ENCODE assay signal across 8 cellular contexts in genomic region chr2:42086500-42086953, GRCh38. TPM values are rescaled to one million over a fixed set of nuclear protein-coding genes. Genes with fewer than 3 reads are reported as not detected.
A peak's percentile ranks its signal among the peaks of the same experiment; 100 is the strongest.
DNase-seq lines count a peak whose midpoint lies in the region; ATAC-seq, FAIRE-seq and TF ChIP-seq lines count a peak whose summit lies in the region.

No MANE protein-coding gene starts in this region.

- FAIRE-seq in GM18507 (lab: Jason Lieb, UNC) (peak; percentile 65), keratinocyte (lab: Jason Lieb, UNC) (peak; percentile 86)

- H2AFZ ChIP-seq in mammary epithelial cell (ENCODE audit: low read depth, low read length) (no peak overlapping the region), keratinocyte (ENCODE audit: control insufficient read depth, low read length) (no peak overlapping the region)

- CTCF ChIA-PET in BJ (lab: Yijun Ruan, JAX) (interaction anchor here (0.5 to 13.0 kb wide), 24 partner anchors 9 to 275 kb away, joined by 3 to 422 read pairs (median 6); partner anchors contain the start of gene COX7A2L), RWPE1 (lab: Yijun Ruan, JAX) (interaction anchor here (0.6 to 8.4 kb wide), 12 partner anchors 24 to 1799 kb away, joined by 3 to 102 read pairs (median 4); no protein-coding TSS in a partner anchor), mammary epithelial cell (lab: Charles Lee; ENCODE audit: low non-redundant PET) (interaction anchor here (0.7 kb wide), 1 partner anchor 233 kb away, joined by 3 read pairs; no protein-coding TSS in a partner anchor)

- DNase-seq in BJ (ENCODE audit: low read depth) (no peak), GM18507 (ENCODE audit: extremely low spot score, insufficient read length, low read depth) (no peak), LHCN-M2 (ENCODE audit: low read depth) (peak; percentile 59), RWPE1 (ENCODE audit: low spot score) (peak; percentile 59), mammary epithelial cell (peak; percentile 46), keratinocyte (ENCODE audit: low read depth, low spot score) (no peak), substantia nigra (lab: John Stamatoyannopoulos, UW) (peak in 33 of 49 donors; percentile 12 to 69 (median 40))

- H3K79me2 ChIP-seq in mammary epithelial cell (ENCODE audit: insufficient read depth, low read length) (no peaks in the 10 kb centered on the region), keratinocyte (ENCODE audit: control insufficient read depth, insufficient read depth, low read length) (no peaks in the 10 kb centered on the region)

- H3K4me2 ChIP-seq in mammary epithelial cell (ENCODE audit: insufficient read depth, low read depth, low read length) (no peak overlapping the region), keratinocyte (ENCODE audit: control insufficient read depth, extremely low read depth, insufficient read depth, low read depth, low read length) (no peak overlapping the region)

- peaks cover 1% of the 10 kb centered on the region for H3K4me1 ChIP-seq in mammary epithelial cell (ENCODE audit: insufficient read depth, low read length)
- H3K4me1 ChIP-seq in keratinocyte (ENCODE audit: control insufficient read depth, extremely low read depth, insufficient read depth, low read length) = peaks cover 4% of the 10 kb centered on the region

- no peaks in the 10 kb centered on the region for H3K9me1 ChIP-seq in keratinocyte (ENCODE audit: control insufficient read depth, extremely low read depth, insufficient read depth, low read length)

- H3K9ac ChIP-seq in mammary epithelial cell (ENCODE audit: insufficient read depth, low read length) = no peak overlapping the region
- H3K9ac ChIP-seq in keratinocyte (ENCODE audit: control insufficient read depth, extremely low read depth, insufficient read depth, low read length) = no peak overlapping the region

- BruUV-seq in mammary epithelial cell (replicated peaks; lab: Mats Ljungman, UMichigan) = no TSS peak

- H3K9me3 ChIP-seq in mammary epithelial cell (replicated peaks; ENCODE audit: insufficient read depth, low read length) (no peaks in the 10 kb centered on the region), keratinocyte (ENCODE audit: control insufficient read depth, low read depth, low read length) (no peaks in the 10 kb centered on the region)

- no peaks in the 10 kb centered on the region for H3K36me3 ChIP-seq in BJ (ENCODE audit: control insufficient read depth, insufficient read depth, low read length)
- no peaks in the 10 kb centered on the region for H3K36me3 ChIP-seq in mammary epithelial cell (ENCODE audit: insufficient read depth, low read length)
- no peaks in the 10 kb centered on the region for H3K36me3 ChIP-seq in keratinocyte (ENCODE audit: control insufficient read depth in 2 of 2, extremely low read depth in 1 of 2, insufficient read depth in 2 of 2, low read length in 2 of 2)

- TF ChIP-seq CTCF in BJ (IDR thresholded peaks at IDR 0.05; ENCODE audit: insufficient read depth, low read depth, low read length) (peak; percentile 70), RWPE1 (conservative IDR thresholded peaks at IDR 0.05; ENCODE audit: low read depth) (peak; percentile 64), mammary epithelial cell (conservative IDR thresholded peaks at IDR 0.05 in 1 of 2, IDR thresholded peaks at IDR 0.05 in 1 of 2; ENCODE audit: extremely low read depth in 1 of 2, insufficient read depth in 1 of 2, low read depth in 1 of 2, low read length in 2 of 2) (peak; percentile 62 to 72), keratinocyte (optimal IDR thresholded peaks at IDR 0.05 in 1 of 3, IDR thresholded peaks at IDR 0.05 in 1 of 3, conservative IDR thresholded peaks at IDR 0.05 in 1 of 3; ENCODE audit: extremely low read depth in 1 of 3, insufficient read depth in 2 of 3, low read length in 3 of 3) (peak; percentile 66 to 73 (median 67))

- no peaks in the 10 kb centered on the region for H4K20me1 ChIP-seq in mammary epithelial cell (ENCODE audit: insufficient read depth, low read length)
- no peaks in the 10 kb centered on the region for H4K20me1 ChIP-seq in keratinocyte (ENCODE audit: control insufficient read depth, extremely low read depth, insufficient read depth, low read length)

- H3K27me3 ChIP-seq in BJ (ENCODE audit: control insufficient read depth, insufficient read depth, low read length) (peaks cover 2% of the 10 kb centered on the region; the same call in 1 of the 2 replicates), mammary epithelial cell (ENCODE audit: insufficient read depth, low read length) (no peaks in the 10 kb centered on the region), keratinocyte (ENCODE audit: control insufficient read depth, extremely low read depth, insufficient read depth, low read length) (no peaks in the 10 kb centered on the region)

- dilution Hi-C loops in mammary epithelial cell (cut with HindIII; ENCODE audit: low sequenced_read_pairs) = loop anchor here (5.0 kb wide), 1 partner anchor 229 kb away; no protein-coding TSS in a partner anchor
- dilution Hi-C loops in keratinocyte (cut with MboI; ENCODE audit: extremely low pct_ligation_motif_present, low sequenced_read_pairs) = loop anchor here (25.0 kb wide), 1 partner anchor 224 kb away; no protein-coding TSS in a partner anchor

- POLR2A ChIA-PET in BJ (lab: Charles Lee) = no interaction called here
- POLR2A ChIA-PET in RWPE1 (lab: Yijun Ruan, JAX; ENCODE audit: low non-redundant PET) = no interaction called here

- H3K4me3 ChIP-seq in BJ (ENCODE audit: low read depth, low read length) = no peak overlapping the region
- no peak overlapping the region for H3K4me3 ChIP-seq in mammary epithelial cell (replicated peaks in 1 of 3; ENCODE audit: insufficient read depth in 1 of 3, low read depth in 2 of 3, low read length in 3 of 3)
- no peak overlapping the region for H3K4me3 ChIP-seq in keratinocyte (ENCODE audit: control insufficient read depth in 2 of 3, extremely low read depth in 1 of 3, insufficient read depth in 2 of 3, low read depth in 1 of 3, low read length in 3 of 3)

- no peak for ATAC-seq in HG03108 (IDR thresholded peaks at IDR 0.05; ENCODE audit: unreplicated experiment)

- in situ Hi-C loops in mammary epithelial cell (cut with MboI; ENCODE audit: low sequenced_read_pairs in 2 of 2) = loop anchor here in 1 of 2 donors (5.0 kb wide), 1 partner anchor 234 kb away; no protein-coding TSS in a partner anchor

- intact Hi-C loops in mammary epithelial cell (cut with micrococcal nuclease) = loop anchor here (1.0 kb wide), 2 partner anchors 217 to 233 kb away; no protein-coding TSS in a partner anchor

- H3K27ac ChIP-seq in RWPE1 (no peak overlapping the region), mammary epithelial cell (ENCODE audit: insufficient read depth, low read depth, low read length) (no peak overlapping the region), keratinocyte (ENCODE audit: control insufficient read depth, insufficient read depth, low read length) (no peak overlapping the region), substantia nigra (ENCODE audit: low read depth, low read length, poor library complexity, severe bottlenecking) (no peak overlapping the region)

- WGBS in mammary epithelial cell (ENCODE audit: low coverage, missing lambda C conversion rate) = 18% methylated on average over 6 of the region's 6 CpGs

RNA-seq across cellular contexts. Expression of gene PKDCC, which starts 38.7 kb away (rescaled TPM):
- polyA plus RNA-seq in BJ (2011; rRNA removed) (3.0 and 6.6 TPM in 2 replicates), mammary epithelial cell (not detected), keratinocyte (0.05 to 0.12 TPM in 2 of 3 replicates, not detected in the other)
- polyA minus RNA-seq in BJ (2011; rRNA and poly(A)+ RNA removed) = 4.9 and 7.2 TPM in 2 replicates
- total RNA-seq in LHCN-M2 (2014; rRNA removed) (5.7 and 7.1 TPM in 2 replicates), mammary epithelial cell (under 1 TPM in 1 of 2 donors, not detected in 1; 0.17 TPM)
- polyA plus RNA-seq in LHCN-M2 (2012) = 4.2 TPM
- polyA minus RNA-seq in mammary epithelial cell (not detected), keratinocyte (not detected in 3 replicates)
- polyA plus RNA-seq in keratinocyte (2011; ENCODE audit: low read depth) = not detected
- not detected in 2 replicates for polyA plus RNA-seq in keratinocyte (2011; cell fraction: cytosol; rRNA removed)
- polyA plus RNA-seq in keratinocyte (2011; cell fraction: nucleus; rRNA removed) = 0.13 and 0.20 TPM in 2 replicates
- not detected in 2 replicates for polyA plus RNA-seq in keratinocyte (2012; ENCODE audit: low replicate concordance)
- not detected for polyA minus RNA-seq in keratinocyte (2011; cell fraction: cytosol; rRNA and poly(A)+ RNA removed)
- 0.63 TPM in 1 of 2 replicates, not detected in the other for polyA minus RNA-seq in keratinocyte (2011; cell fraction: nucleus; rRNA and poly(A)+ RNA removed)

Comparison
In these comparisons a context has a peak if more than half of its experiments do, and no peak if none do; other contexts are left out.
1. DNase-seq: peak in LHCN-M2 (single experiment), RWPE1 (single experiment), mammary epithelial cell (single experiment) and substantia nigra (33 of 49); none in BJ (single experiment), GM18507 (single experiment) and keratinocyte (single experiment).
2. Peak in every context shown above with its lines, with median percentiles within 50 percentile points of each other: CTCF ChIP-seq.